18 cellular contexts compared by ENCODE assay signal in genomic region chr12:32499048-32499447, GRCh38.
A peak's percentile ranks its signal among the peaks of the same experiment; 100 is the strongest.
DNase-seq lines count a peak whose midpoint lies in the region; ATAC-seq, FAIRE-seq and TF ChIP-seq lines count a peak whose summit lies in the region.
"Had no signal": no experiment of that assay in that cellular context is flagged by ENCODE, and none has a peak within 500 bp of the region (broad histone marks: within the 10 kb centered on the region; RNA-seq: fewer than 3 reads in every experiment).

No MANE protein-coding gene starts in this region.

- TF ChIP-seq CTCF in pancreas (IDR thresholded peaks at IDR 0.05), result no peak

- FAIRE-seq in pancreas (lab: Jason Lieb, UNC), result no peak
- FAIRE-seq: HepG2 had no signal

- 35 to 37% methylated on average over 6 of the region's 6 CpGs for WGBS in pancreas, 2 donors

- no peak overlapping the region for H3K4me3 ChIP-seq in pancreas
- H3K4me3 ChIP-seq: suprapubic skin had no signal

- intact Hi-C loops in Right ventricle myocardium superior (cut with DNase I) (no loop called here), pancreas (cut with DNase I) (no loop called here)

- peak overlapping the region in 2 of 4 donors; percentile 50 to 58 for H3K27ac ChIP-seq in pancreas
- H3K27ac ChIP-seq: suprapubic skin had no signal

- H3K27me3 ChIP-seq in pancreas, result no peaks in the 10 kb centered on the region
- H3K27me3 ChIP-seq: suprapubic skin had no signal

- DNase-seq in M059J (ENCODE audit: low read depth), result peak; percentile 14
- DNase-seq in NCI-H82 treated with DMSO at 0.1 percent for 48 hours (lab: John Stamatoyannopoulos, UW; ENCODE audit: unreplicated experiment), result peak; percentile 67
- DNase-seq in Right ventricle myocardium superior, result no peak
- DNase-seq in pancreas, result peak in 2 of 6 donors; percentile 30 to 66
- no peak for DNase-seq in NCI-H226
- no peak for DNase-seq in H4 (ENCODE audit: low spot score)
- DNase-seq: activated CD4-positive, alpha-beta T cell treated with anti-CD3 and anti-CD28 coated beads, Interleukin-2, amount 10 ng/mL, durations not matched to agents 24 days and 14 days; activated gamma-delta T cell treated with Interleukin-2 at 50 U/mL for 16 hours; CD8-positive, alpha-beta memory T cell; EL; H9; NCI-H2107; RPMI8226; stimulated activated CD4-positive, alpha-beta T cell treated with anti-CD3 and anti-CD28 coated beads, Interleukin-4, amount 100 ng/mL, for 4 hours had no signal

- H3K4me1 ChIP-seq in pancreas, result peaks cover 21 to 30% (median 28%) of the 10 kb centered on the region in 3 donors

- H3K36me3 ChIP-seq in pancreas, result no peaks in the 10 kb centered on the region
- H3K36me3 ChIP-seq: suprapubic skin had no signal

- H3K9me3 ChIP-seq in pancreas, result no peaks in the 10 kb centered on the region
- H3K9me3 ChIP-seq: suprapubic skin had no signal

- ATAC-seq in Right ventricle myocardium superior (ENCODE audit: poor library complexity) (peak; percentile 67), pancreas (peak; percentile 27 to 64 (median 54)), GM18517 (IDR thresholded peaks at IDR 0.05; ENCODE audit: unreplicated experiment) (no peak), HG03460 (IDR thresholded peaks at IDR 0.05; ENCODE audit: unreplicated experiment) (no peak)
- ATAC-seq: HepG2 had no signal

Comparison
In these comparisons a context has a peak if more than half of its experiments do, and no peak if none do; other contexts are left out.
1. DNase-seq: peak in M059J (single experiment) and NCI-H82 treated with DMSO at 0.1 percent for 48 hours (single experiment); none in Right ventricle myocardium superior (single experiment), NCI-H226 (single experiment) and H4 (single experiment).
2. ATAC-seq: peak in Right ventricle myocardium superior (single experiment) and pancreas (4 of 4); none in GM18517 (single experiment) and HG03460 (single experiment).